Comparison of ENCODE assay signal across 19 cellular contexts in the genomic region with DNA sequence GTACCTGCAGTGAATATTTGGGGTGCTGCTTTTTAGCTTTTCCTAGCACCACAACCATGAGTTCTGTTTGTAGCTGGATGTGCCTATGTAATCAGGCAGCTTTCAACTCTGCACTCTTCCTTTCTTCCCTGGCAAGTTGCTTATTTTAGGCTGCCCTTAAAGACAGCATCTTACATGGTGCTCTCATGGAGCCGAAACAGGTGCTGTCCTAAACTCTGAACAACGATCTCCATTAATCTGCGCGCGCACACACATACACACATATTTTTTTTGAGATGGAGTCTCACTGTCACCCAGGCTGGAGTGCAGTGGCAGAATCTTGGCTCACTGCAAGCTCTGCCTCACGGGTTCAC. TPM values are rescaled to one million over a fixed set of nuclear protein-coding genes. Genes with fewer than 3 reads are reported as not detected.
DNase-seq lines count a peak whose midpoint lies in the region; ATAC-seq and TF ChIP-seq lines count a peak whose summit lies in the region.
"Had no signal": no experiment of that assay in that cellular context is flagged by ENCODE, and none has a peak within 500 bp of the region (broad histone marks: within the 10 kb centered on the region; RNA-seq: fewer than 3 reads in every experiment).

No MANE protein-coding gene starts in this region.

- H3K36me3 ChIP-seq in HUES64 (ENCODE audit: insufficient read depth, low read length) (peaks cover 51% of the 10 kb centered on the region), left ventricle myocardium inferior (peaks cover 42% of the 10 kb centered on the region)

- no peak for ATAC-seq in activated T-helper 17 cell treated with anti-CD3 and anti-CD28 coated beads, Interleukin-2, amount 50 U/mL, for 72 hours (replicated peaks)
- no peak for ATAC-seq in GM21528 (IDR thresholded peaks at IDR 0.05; ENCODE audit: low FRiP score, unreplicated experiment)
- ATAC-seq: esophagus mucosa, left lobe of liver, upper lobe of right lung had no signal

- no peak for TF ChIP-seq CTCF in nephron (IDR thresholded peaks at IDR 0.05; ENCODE audit: unreplicated experiment in 3 of 3)
- TF ChIP-seq CTCF in left ventricle myocardium inferior (IDR thresholded peaks at IDR 0.05; ENCODE audit: borderline replicate concordance): no peak

- DNase-seq in activated T-cell treated with anti-CD3 and anti-CD28 coated beads, Interleukin-2, amount 50 U/mL, for 24 hours: no peak
- no peak for DNase-seq in activated T-cell treated with anti-CD3 and anti-CD28 coated beads for 4 hours
- no peak for DNase-seq in superior temporal gyrus (ENCODE audit: extremely low spot score)
- DNase-seq in left ventricle myocardium inferior: no peak
- DNase-seq: activated CD4-positive, CD25-positive, alpha-beta regulatory T cell treated with anti-CD3 and anti-CD28 coated beads, Interleukin-2, amount 50 U/mL, for 72 hours; activated CD8-positive, alpha-beta memory T cell treated with anti-CD3 and anti-CD28 coated beads, Interleukin-2, amount 50 U/mL, for 4 hours; NCI-H1105; NCI-H526; stimulated activated naive CD8-positive, alpha-beta T cell treated with anti-CD3 and anti-CD28 coated beads, Interleukin-15, Interleukin-2, amounts not matched to agents 100 U/mL and 50 U/mL, for 24 hours; upper lobe of right lung had no signal

- no peak overlapping the region for H3K4me3 Mint-ChIP-seq in activated T-cell treated with anti-CD3 and anti-CD28 coated beads, Interleukin-2, amount 50 U/mL, for 24 hours
- H3K4me3 Mint-ChIP-seq in activated T-helper 17 cell treated with anti-CD3 and anti-CD28 coated beads, Interleukin-2, amount 50 U/mL, for 72 hours: no peak overlapping the region
- no peak overlapping the region for H3K4me3 Mint-ChIP-seq in nephron
- H3K4me3 Mint-ChIP-seq: T-helper 2 cell treated with Interferon-gamma antibody and Interleukin-4, amounts not matched to agents 5 μg/mL and 100 μg/mL, for 36 hours had no signal

- H3K9ac ChIP-seq in HUES64 (ENCODE audit: low read depth, low read length): no peak overlapping the region

- H3K27me3 Mint-ChIP-seq in activated T-cell treated with anti-CD3 and anti-CD28 coated beads, Interleukin-2, amount 50 U/mL, for 24 hours: no peaks in the 10 kb centered on the region
- H3K27me3 Mint-ChIP-seq in activated T-helper 17 cell treated with anti-CD3 and anti-CD28 coated beads, Interleukin-2, amount 50 U/mL, for 72 hours: no peaks in the 10 kb centered on the region
- H3K27me3 Mint-ChIP-seq in nephron (ENCODE audit: low read depth): no peaks in the 10 kb centered on the region

- peak overlapping the region; percentile 91 for H3K27ac Mint-ChIP-seq in activated T-cell treated with anti-CD3 and anti-CD28 coated beads, Interleukin-2, amount 50 U/mL, for 24 hours
- peak overlapping the region; percentile 75 for H3K27ac Mint-ChIP-seq in activated T-helper 17 cell treated with anti-CD3 and anti-CD28 coated beads, Interleukin-2, amount 50 U/mL, for 72 hours
- peak overlapping the region; percentile 38 to 51 (median 41) for H3K27ac Mint-ChIP-seq in nephron

- H3K4me1 Mint-ChIP-seq in activated T-cell treated with anti-CD3 and anti-CD28 coated beads, Interleukin-2, amount 50 U/mL, for 24 hours (ENCODE audit: low read depth): peaks cover 63% of the 10 kb centered on the region
- peaks cover 53% of the 10 kb centered on the region for H3K4me1 Mint-ChIP-seq in activated T-helper 17 cell treated with anti-CD3 and anti-CD28 coated beads, Interleukin-2, amount 50 U/mL, for 72 hours
- peaks cover 68% of the 10 kb centered on the region for H3K4me1 Mint-ChIP-seq in nephron

- no peaks in the 10 kb centered on the region for H3K9me3 Mint-ChIP-seq in activated T-cell treated with anti-CD3 and anti-CD28 coated beads, Interleukin-2, amount 50 U/mL, for 24 hours
- no peaks in the 10 kb centered on the region for H3K9me3 Mint-ChIP-seq in activated T-helper 17 cell treated with anti-CD3 and anti-CD28 coated beads, Interleukin-2, amount 50 U/mL, for 72 hours
- H3K9me3 Mint-ChIP-seq in nephron: no peaks in the 10 kb centered on the region
- H3K9me3 Mint-ChIP-seq: T-helper 2 cell treated with Interferon-gamma antibody and Interleukin-4, amounts not matched to agents 5 μg/mL and 100 μg/mL, for 36 hours had no signal

- H3K9me3 ChIP-seq in HUES64 (ENCODE audit: insufficient read depth, low read depth, low read length) (no peaks in the 10 kb centered on the region), left ventricle myocardium inferior (replicated peaks) (no peaks in the 10 kb centered on the region)
- H3K9me3 ChIP-seq: HAP-1, SJCRH30, upper lobe of right lung had no signal

- intact Hi-C loops in left ventricle myocardium inferior (cut with micrococcal nuclease): loop anchor here (10.0 kb wide), 1 partner anchor 1152 kb away; no protein-coding TSS in a partner anchor

- H3K27me3 ChIP-seq in HUES64 (ENCODE audit: insufficient read depth, low read length) (no peaks in the 10 kb centered on the region), left ventricle myocardium inferior (ENCODE audit: low read depth) (no peaks in the 10 kb centered on the region)
- H3K27me3 ChIP-seq: SJCRH30, upper lobe of right lung had no signal

- peaks cover 60% of the 10 kb centered on the region for H3K36me3 Mint-ChIP-seq in activated T-cell treated with anti-CD3 and anti-CD28 coated beads, Interleukin-2, amount 50 U/mL, for 24 hours (ENCODE audit: low read depth)
- H3K36me3 Mint-ChIP-seq in activated T-helper 17 cell treated with anti-CD3 and anti-CD28 coated beads, Interleukin-2, amount 50 U/mL, for 72 hours (ENCODE audit: low read depth): peaks cover 59% of the 10 kb centered on the region
- H3K36me3 Mint-ChIP-seq in nephron (ENCODE audit: low read depth): peaks cover 45% of the 10 kb centered on the region

- WGBS in HUES64: 98% methylated on average over 6 of the region's 6 CpGs

- no peak overlapping the region for H3K4me3 ChIP-seq in HUES64 (ENCODE audit: low read length)
- no peak overlapping the region for H3K4me3 ChIP-seq in left ventricle myocardium inferior
- H3K4me3 ChIP-seq: HAP-1, SJCRH30, upper lobe of right lung had no signal

- H3K4me1 ChIP-seq in HUES64 (ENCODE audit: insufficient read depth, low read length) (peaks cover 31% of the 10 kb centered on the region), left ventricle myocardium inferior (peaks cover 38% of the 10 kb centered on the region)

- H3K27ac ChIP-seq in HUES64 (ENCODE audit: low read depth, low read length): peak overlapping the region; percentile 37
- no peak overlapping the region for H3K27ac ChIP-seq in left ventricle myocardium inferior (replicated peaks)
- H3K27ac ChIP-seq: SJCRH30, upper lobe of right lung had no signal

RNA-seq across cellular contexts. Expression of a gene that starts 9.1 kb away (rescaled TPM):
- 2,015 TPM for polyA plus RNA-seq in HUES64 (2013, experiment 1 of 2)
- 2,239 TPM for polyA plus RNA-seq in HUES64 (2013, experiment 2 of 2)
- 1,000 to 10,000 TPM in 1 of 2 donors, 100 to 1,000 TPM in 1; 890 to 1,474 TPM for total RNA-seq in activated T-helper 17 cell treated with anti-CD3 and anti-CD28 coated beads, Interleukin-2, amount 50 U/mL, for 72 hours
- total RNA-seq in left ventricle myocardium inferior: 829 TPM

RNA-seq across cellular contexts. Expression of a gene that starts 13.4 kb away (rescaled TPM):
- 18.3 TPM for polyA plus RNA-seq in HUES64 (2013, experiment 1 of 2)
- polyA plus RNA-seq in HUES64 (2013, experiment 2 of 2): 17.1 TPM
- total RNA-seq in activated T-helper 17 cell treated with anti-CD3 and anti-CD28 coated beads, Interleukin-2, amount 50 U/mL, for 72 hours: 10 to 100 TPM; 16.0 to 24.2 TPM
- 8.2 TPM for total RNA-seq in left ventricle myocardium inferior

Comparison
In these comparisons a context has a peak if more than half of its experiments do, and no peak if none do; other contexts are left out.
1. H3K27ac Mint-ChIP-seq: peak in every context shown above with its lines; median percentile 91 in activated T-cell treated with anti-CD3 and anti-CD28 coated beads, Interleukin-2, amount 50 U/mL, for 24 hours; 75 in activated T-helper 17 cell treated with anti-CD3 and anti-CD28 coated beads, Interleukin-2, amount 50 U/mL, for 72 hours; 41 in nephron.